In genomic region chr11:80441821-80442220, GRCh38 we compare ENCODE assay signal across 14 cellular contexts.
"Had no signal": no experiment of that assay in that cellular context is flagged by ENCODE, and none has a peak within 500 bp of the region (broad histone marks: within the 10 kb centered on the region; RNA-seq: fewer than 3 reads in every experiment).

No MANE protein-coding gene starts in this region.

- H3K4me3 ChIP-seq: dorsolateral prefrontal cortex, mucosa of descending colon, thyroid gland, uterus had no signal

- H3K27ac ChIP-seq: dorsolateral prefrontal cortex, neutrophil, thyroid gland, uterus had no signal

- ATAC-seq: left colon; mucosa of descending colon; naive thymus-derived CD8-positive, alpha-beta T cell; right cardiac atrium; T-helper 17 cell; WTC11 had no signal

- DNase-seq: activated CD4-positive, alpha-beta T cell treated with anti-CD3 and anti-CD28 coated beads for 48 hours; activated naive CD4-positive, alpha-beta T cell treated with Interleukin-2 at 50 U/mL for 16 hours; dorsolateral prefrontal cortex; hippocampal formation; left colon; mucosa of descending colon; naive thymus-derived CD8-positive, alpha-beta T cell; right cardiac atrium; small intestine; T-helper 17 cell; thyroid gland; uterus had no signal
